Comparison of ENCODE assay signal across 34 cellular contexts in the genomic region with DNA sequence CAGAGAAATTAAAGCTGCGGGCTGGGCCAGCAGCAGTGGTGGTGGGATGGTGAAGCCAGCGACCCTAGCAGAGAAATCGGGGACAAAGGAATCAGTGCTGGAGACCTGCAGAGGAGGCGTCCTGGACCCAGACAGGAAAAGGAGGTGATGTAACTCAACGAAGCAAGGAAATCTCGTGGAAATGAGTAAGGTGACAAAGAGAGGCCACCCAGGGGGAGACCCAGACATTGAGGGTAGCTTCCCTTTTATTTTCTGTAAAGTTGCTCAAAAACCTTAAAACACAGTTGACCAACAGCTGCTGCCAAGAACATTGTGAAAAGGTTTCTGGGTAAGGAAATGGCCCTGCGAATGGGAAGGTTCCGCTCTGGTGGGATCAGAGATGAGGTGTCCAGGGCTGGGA. TPM values are rescaled to one million over a fixed set of nuclear protein-coding genes. Genes with fewer than 3 reads are reported as not detected.
DNase-seq lines count a peak whose midpoint lies in the region; ATAC-seq, FAIRE-seq and TF ChIP-seq lines count a peak whose summit lies in the region.
"Had no signal": no experiment of that assay in that cellular context is flagged by ENCODE, and none has a peak within 500 bp of the region (broad histone marks: within the 10 kb centered on the region; RNA-seq: fewer than 3 reads in every experiment).

No MANE protein-coding gene starts in this region.

- H3K9me3 ChIP-seq in heart left ventricle: no peaks in the 10 kb centered on the region
- no peaks in the 10 kb centered on the region for H3K9me3 ChIP-seq in H1 (ENCODE audit: insufficient read depth in 2 of 2, low read depth in 1 of 2, low read length in 1 of 2)
- H3K9me3 ChIP-seq in upper lobe of right lung: no peaks in the 10 kb centered on the region
- H3K9me3 ChIP-seq: esophagus muscularis mucosa, heart right ventricle, pancreas, tibial artery had no signal

- H2BK5ac ChIP-seq in H1 (ENCODE audit: low read depth, low read length): no peak overlapping the region

- no peak for FAIRE-seq in H1 (lab: Jason Lieb, UNC)
- FAIRE-seq: HTR-8/SVneo, pancreas, small intestine had no signal

- TF ChIP-seq CTCF in heart left ventricle (IDR thresholded peaks at IDR 0.05) (no peak), H1 (IDR thresholded peaks at IDR 0.05; ENCODE audit: control extremely low read depth in 1 of 3, insufficient read depth in 1 of 3, low read depth in 1 of 3, low read length in 3 of 3) (no peak), upper lobe of right lung (IDR thresholded peaks at IDR 0.05) (no peak)

- H4K20me1 ChIP-seq in H1 (replicated peaks in 1 of 2; ENCODE audit: control insufficient read depth in 1 of 2, insufficient read depth in 2 of 2, low read length in 2 of 2): peaks cover 0 to 1% of the 10 kb centered on the region in 2 experiments

- H3K27ac ChIP-seq in heart left ventricle (no peak overlapping the region), H1 (ENCODE audit: low read depth, low read length) (no peak overlapping the region), upper lobe of right lung (peak overlapping the region; percentile 79)
- H3K27ac ChIP-seq: esophagus muscularis mucosa, foreskin keratinocyte, pancreas, SK-N-MC, tibial artery, VCaP had no signal

- no peaks in the 10 kb centered on the region for H3K79me1 ChIP-seq in H1 (ENCODE audit: low read depth, low read length)

- TF ChIP-seq POLR2A in heart left ventricle (IDR thresholded peaks at IDR 0.05): no peak
- TF ChIP-seq POLR2A in H1 (IDR thresholded peaks at IDR 0.05; ENCODE audit: control extremely low read depth in 1 of 2, low read depth in 2 of 2, low read length in 2 of 2): no peak

- H3K9ac ChIP-seq in H1 (replicated peaks in 1 of 4; ENCODE audit: extremely low read depth in 1 of 4, low read depth in 3 of 4, low read length in 3 of 4): no peak overlapping the region

- H3K4me1 ChIP-seq in heart left ventricle: peaks cover 0 to 33% (median 0%) of the 10 kb centered on the region in 12 donors
- H3K4me1 ChIP-seq in H1 (replicated peaks in 1 of 4; ENCODE audit: control insufficient read depth in 3 of 4, insufficient read depth in 4 of 4, low read length in 3 of 4): peaks cover 0 to 2% (median 0%) of the 10 kb centered on the region in 4 experiments; a peak in 4 of 7 replicates
- H3K4me1 ChIP-seq in upper lobe of right lung: peaks cover 11% of the 10 kb centered on the region
- H3K4me1 ChIP-seq: foreskin keratinocyte, tibial artery had no signal

- TF ChIP-seq RAD21 in H1 (IDR thresholded peaks at IDR 0.05 in 1 of 2, conservative IDR thresholded peaks at IDR 0.05 in 1 of 2; ENCODE audit: low read depth in 2 of 2, low read length in 2 of 2): no peak

- no peak overlapping the region for H4K5ac ChIP-seq in H1 (ENCODE audit: insufficient read length, low read depth, low read length)

- H2BK120ac ChIP-seq in H1 (replicated peaks; ENCODE audit: low read depth, low read length): no peak overlapping the region

- peak overlapping the region; percentile 79; the same call in 1 of the 2 replicates for H4K8ac ChIP-seq in H1 (ENCODE audit: extremely low read depth, insufficient read depth, low read length)

- intact Hi-C loops in Right ventricle myocardium inferior (cut with DNase I) (no loop called here), heart left ventricle (cut with DNase I) (loop anchor here in 3 of 10 donors (10.0 kb wide), 3 partner anchors 139 to 249 kb away; a partner anchor contains a TSS), upper lobe of right lung (cut with DNase I) (no loop called here)

- no peak overlapping the region for H2BK12ac ChIP-seq in H1 (ENCODE audit: low read depth, low read length)

- CTCF ChIA-PET in H1 (lab: Charles Lee; ENCODE audit: partially characterized antibody): interaction anchor here (0.7 to 2.7 kb wide), 5 partner anchors 11 to 139 kb away, joined by 4 to 10 read pairs (median 7); a partner anchor contains a TSS

- no peak overlapping the region for H4K91ac ChIP-seq in H1 (replicated peaks; ENCODE audit: insufficient read length, low read length)

- H3K79me2 ChIP-seq in H1 (ENCODE audit: control insufficient read depth in 1 of 2, insufficient read depth in 2 of 2, low read length in 2 of 2): no peaks in the 10 kb centered on the region

- no peak overlapping the region for H2AK5ac ChIP-seq in H1 (ENCODE audit: low read depth, low read length)

- DNase-seq in Right ventricle myocardium inferior (ENCODE audit: missing footprints) (peak; percentile 11), heart left ventricle (no peak), SIG-M5 treated with dmso at 0.1 percent for 504 hours (lab: John Stamatoyannopoulos, UW; ENCODE audit: unreplicated experiment) (peak; percentile 93), H1 (ENCODE audit: low read depth in 1 of 2, low spot score in 2 of 2) (no peak), upper lobe of right lung (no peak)
- DNase-seq in activated CD4-positive, alpha-beta T cell treated with anti-CD3 and anti-CD28 coated beads for 1 hour: no peak
- DNase-seq: 8988T; activated CD4-positive, alpha-beta T cell treated with anti-CD3 and anti-CD28 coated beads for 48 hours; activated CD8-positive, alpha-beta memory T cell treated with anti-CD3 and anti-CD28 coated beads, Interleukin-2, amount 10 ng/mL, durations not matched to agents 7 days and 5 days; activated naive CD4-positive, alpha-beta T cell treated with anti-CD3 and anti-CD28 coated beads for 36 hours; activated T-cell treated with anti-CD3 and anti-CD28 coated beads, Interleukin-2, amount 50 U/mL, for 72 hours; DMS153; effector memory CD4-positive, alpha-beta T cell; foreskin keratinocyte; HCEC 1CT; heart right ventricle; KBM-7; natural killer cell; NCI-H1694; NCI-H524 treated with DMSO at 0.1 percent for 48 hours; NK-92 treated with Interleukin-12 subunit alpha and Interleukin-12 subunit beta, amount 100 ng/mL, for 24 hours; pancreas; small intestine; stimulated activated CD4-positive, alpha-beta T cell treated with anti-CD3 and anti-CD28 coated beads, Interleukin-1b, Interleukin-23, amount 100 ng/mL, for 48 hours; stimulated activated CD8-positive, alpha-beta memory T cell treated with anti-CD3 and anti-CD28 coated beads, Interleukin-4, amount 100 ng/mL, for 48 hours; tibial artery had no signal

- no peak overlapping the region for H3K14ac ChIP-seq in H1 (ENCODE audit: insufficient read length)

- H3K18ac ChIP-seq in H1 (ENCODE audit: extremely low read depth, low read length): no peak overlapping the region

- H3K23me2 ChIP-seq in H1 (ENCODE audit: low read depth, low read length): 0 out of 2 replicates have a peak, but pooled peaks cover 2% of the 10 kb centered on the region

- no peak overlapping the region for H2BK20ac ChIP-seq in H1 (ENCODE audit: low read length)

- no peak overlapping the region for H3K4me3 ChIP-seq in heart left ventricle
- no peak overlapping the region for H3K4me3 ChIP-seq in H1 (ENCODE audit: extremely low read depth in 1 of 4, insufficient read depth in 2 of 4, low read depth in 3 of 4, low read length in 4 of 4)
- no peak overlapping the region for H3K4me3 ChIP-seq in upper lobe of right lung
- H3K4me3 ChIP-seq: esophagus muscularis mucosa, heart right ventricle, pancreas, SK-N-MC, tibial artery had no signal

- ATAC-seq in Right ventricle myocardium inferior (no peak), heart left ventricle (no peak), upper lobe of right lung (peak; percentile 49), HG03439 (IDR thresholded peaks at IDR 0.05; ENCODE audit: unreplicated experiment) (no peak), GM21390 (IDR thresholded peaks at IDR 0.05; ENCODE audit: unreplicated experiment) (no peak)
- ATAC-seq: activated CD8-positive, alpha-beta memory T cell treated with anti-CD3 and anti-CD28 coated beads, Interleukin-2, amount 10 ng/mL, durations not matched to agents 7 days and 5 days; activated T-cell treated with anti-CD3 and anti-CD28 coated beads, Interleukin-2, amount 50 U/mL, for 72 hours; foreskin keratinocyte; heart right ventricle; natural killer cell; pancreas had no signal

- no peak overlapping the region for H3K4ac ChIP-seq in H1 (replicated peaks; ENCODE audit: insufficient read length, low read depth, low read length)

- H3K23ac ChIP-seq in H1 (ENCODE audit: insufficient read length): no peak overlapping the region

- H3K56ac ChIP-seq in H1 (replicated peaks; ENCODE audit: insufficient read length, low read depth, low read length): no peak overlapping the region

- no peak for TF ChIP-seq EP300 in H1 (IDR thresholded peaks at IDR 0.05; ENCODE audit: borderline replicate concordance in 1 of 2, low read depth in 2 of 2, low read length in 2 of 2)

- 54 to 61% (median 58%) methylated on average over 8 of the region's 8 CpGs for WGBS in heart left ventricle, 4 donors
- WGBS in H1 (ENCODE audit: extremely low coverage in 1 of 2, insufficient coverage in 1 of 2, insufficient read length in 1 of 2, insufficient replicate concordance in 2 of 2, low coverage in 1 of 2, low lambda C conversion rate in 2 of 2, missing lambda C conversion rate in 1 of 2), 2 experiments: 84% methylated on average over 8 of the region's 8 CpGs; no CpG with 5 or more reads in 1 of the 2 experiments

- peaks cover 0 to 6% (median 0%) of the 10 kb centered on the region in 9 donors for H3K27me3 ChIP-seq in heart left ventricle
- H3K27me3 ChIP-seq in H1 (replicated peaks in 1 of 4; ENCODE audit: control insufficient read depth in 3 of 4, extremely low read depth in 1 of 4, insufficient read depth in 3 of 4, low read length in 3 of 4): peaks cover 2 to 15% (median 6%) of the 10 kb centered on the region in 4 experiments
- H3K27me3 ChIP-seq in upper lobe of right lung: no peaks in the 10 kb centered on the region
- H3K27me3 ChIP-seq: pancreas had no signal

- no peak overlapping the region for H2BK15ac ChIP-seq in H1 (ENCODE audit: low read length)

- H3K4me2 ChIP-seq in H1 (ENCODE audit: insufficient read depth in 1 of 2, low read depth in 2 of 2, low read length in 2 of 2): no peak overlapping the region

- no peak overlapping the region for H2AFZ ChIP-seq in H1 (ENCODE audit: low read length)

- H3K36me3 ChIP-seq in heart left ventricle (no peaks in the 10 kb centered on the region), H1 (ENCODE audit: control insufficient read depth in 2 of 4, insufficient read depth in 4 of 4, low read length in 3 of 4) (no peaks in the 10 kb centered on the region), upper lobe of right lung (no peaks in the 10 kb centered on the region)
- H3K36me3 ChIP-seq: esophagus muscularis mucosa, heart right ventricle, pancreas, tibial artery had no signal

- POLR2A ChIA-PET in H1 (lab: Charles Lee; ENCODE audit: partially characterized antibody): interaction anchor here (1.0 kb wide), 2 partner anchors 10 to 22 kb away, joined by 3 read pairs; no protein-coding TSS in a partner anchor

RNA-seq across cellular contexts. Expression of a gene that starts 13.3 kb away (rescaled TPM):
- 1.2 TPM for total RNA-seq in Right ventricle myocardium inferior
- 1 to 10 TPM in 1 of 9 donors, not detected in 8; 2.6 TPM for total RNA-seq in heart left ventricle
- polyA plus RNA-seq in heart left ventricle: 1 to 10 TPM; 4.8 to 9.2 TPM
- not detected in 2 replicates for total RNA-seq in H1 (2021; fragmentation: NEBNext Ultra II Directional; extraction: Animal tissue kit (Norgen Biotek cat#: 25700))
- not detected in 2 replicates for polyA plus RNA-seq in H1 (2011; rRNA removed)
- not detected for polyA plus RNA-seq in H1 (2011; cell fraction: cytosol; rRNA removed)
- not detected for polyA plus RNA-seq in H1 (2011; cell fraction: nucleus; rRNA removed)
- polyA plus RNA-seq in H1 (2012, experiment 1 of 2): not detected in 4 replicates
- not detected for polyA plus RNA-seq in H1 (2012, experiment 2 of 2)
- polyA plus RNA-seq in H1 (2013, experiment 1 of 2): not detected
- polyA plus RNA-seq in H1 (2013, experiment 2 of 2): not detected
- polyA minus RNA-seq in H1 (2011; rRNA and poly(A)+ RNA removed): not detected in 2 replicates
- not detected for polyA minus RNA-seq in H1 (2011; cell fraction: cytosol; rRNA and poly(A)+ RNA removed)
- not detected for polyA minus RNA-seq in H1 (2011; cell fraction: nucleus; rRNA and poly(A)+ RNA removed)
- 12.5 TPM for total RNA-seq in upper lobe of right lung
- total RNA-seq: activated CD8-positive, alpha-beta memory T cell treated with anti-CD3 and anti-CD28 coated beads, Interleukin-2, amount 10 ng/mL, durations not matched to agents 7 days and 5 days; activated naive CD4-positive, alpha-beta T cell treated with anti-CD3 and anti-CD28 coated beads for 36 hours; activated T-cell treated with anti-CD3 and anti-CD28 coated beads, Interleukin-2, amount 50 U/mL, for 72 hours; foreskin keratinocyte; lower leg skin; pancreas had no signal
- polyA plus RNA-seq: foreskin keratinocyte had no signal

RNA-seq across cellular contexts. Expression of a gene that starts 18.7 kb away (rescaled TPM):
- total RNA-seq in Right ventricle myocardium inferior (8.4 TPM), heart left ventricle (10 to 100 TPM in 2 of 9 donors, 1 to 10 TPM in 7; 1.2 to 46.7 (median 4.7) TPM), upper lobe of right lung (162 TPM)
- polyA plus RNA-seq in heart left ventricle (1 to 10 TPM; 4.2 to 6.7 TPM), H1 (2011; rRNA removed) (53.8 and 82.7 TPM in 2 replicates)
- 51.5 and 52.9 TPM in 2 replicates for total RNA-seq in H1 (2021; fragmentation: NEBNext Ultra II Directional; extraction: Animal tissue kit (Norgen Biotek cat#: 25700))
- 74.0 TPM for polyA plus RNA-seq in H1 (2011; cell fraction: cytosol; rRNA removed)
- polyA plus RNA-seq in H1 (2011; cell fraction: nucleus; rRNA removed): 172 TPM
- 66.0 to 89.4 TPM (median 79.0 TPM) in 4 replicates for polyA plus RNA-seq in H1 (2012, experiment 1 of 2)
- polyA plus RNA-seq in H1 (2012, experiment 2 of 2): 56.2 TPM
- polyA plus RNA-seq in H1 (2013, experiment 1 of 2): 30.5 TPM
- polyA plus RNA-seq in H1 (2013, experiment 2 of 2): 28.4 TPM
- polyA minus RNA-seq in H1 (2011; rRNA and poly(A)+ RNA removed): 91.9 and 150 TPM in 2 replicates
- polyA minus RNA-seq in H1 (2011; cell fraction: cytosol; rRNA and poly(A)+ RNA removed): 61.6 TPM
- polyA minus RNA-seq in H1 (2011; cell fraction: nucleus; rRNA and poly(A)+ RNA removed): 100 TPM

RNA-seq across cellular contexts. Expression of a gene that starts 21.3 kb away (rescaled TPM):
- total RNA-seq in Right ventricle myocardium inferior: 1.1 TPM
- total RNA-seq in heart left ventricle: 1 to 10 TPM in 1 of 9 donors, under 1 TPM in 5, not detected in 3; 0.16 to 1.4 (median 0.54) TPM
- 1 to 10 TPM in 1 of 2 donors, under 1 TPM in 1; 0.34 to 1.1 TPM for polyA plus RNA-seq in heart left ventricle
- total RNA-seq in H1 (2021; fragmentation: NEBNext Ultra II Directional; extraction: Animal tissue kit (Norgen Biotek cat#: 25700)): not detected in 2 replicates
- polyA plus RNA-seq in H1 (2011; rRNA removed): 0.13 TPM in 1 of 2 replicates, not detected in the other
- polyA plus RNA-seq in H1 (2011; cell fraction: cytosol; rRNA removed): 0.08 TPM
- polyA plus RNA-seq in H1 (2011; cell fraction: nucleus; rRNA removed): 0.10 TPM
- not detected in 4 replicates for polyA plus RNA-seq in H1 (2012, experiment 1 of 2)
- not detected for polyA plus RNA-seq in H1 (2012, experiment 2 of 2)
- not detected for polyA plus RNA-seq in H1 (2013, experiment 1 of 2)
- not detected for polyA plus RNA-seq in H1 (2013, experiment 2 of 2)
- polyA minus RNA-seq in H1 (2011; rRNA and poly(A)+ RNA removed): not detected in 2 replicates
- polyA minus RNA-seq in H1 (2011; cell fraction: cytosol; rRNA and poly(A)+ RNA removed): not detected
- not detected for polyA minus RNA-seq in H1 (2011; cell fraction: nucleus; rRNA and poly(A)+ RNA removed)
- 97.9 TPM for total RNA-seq in upper lobe of right lung
- total RNA-seq: activated CD8-positive, alpha-beta memory T cell treated with anti-CD3 and anti-CD28 coated beads, Interleukin-2, amount 10 ng/mL, durations not matched to agents 7 days and 5 days; activated naive CD4-positive, alpha-beta T cell treated with anti-CD3 and anti-CD28 coated beads for 36 hours; activated T-cell treated with anti-CD3 and anti-CD28 coated beads, Interleukin-2, amount 50 U/mL, for 72 hours; foreskin keratinocyte; kidney epithelial cell; lower leg skin had no signal
- polyA plus RNA-seq: foreskin keratinocyte had no signal

RNA-seq across cellular contexts. Expression of a gene that starts 22.1 kb away (rescaled TPM):
- 6.6 TPM for total RNA-seq in Right ventricle myocardium inferior
- total RNA-seq in heart left ventricle: 1 to 10 TPM in 7 of 9 donors, under 1 TPM in 2; 0.54 to 3.0 (median 1.3) TPM
- under 1 TPM; 0.62 to 0.65 TPM for polyA plus RNA-seq in heart left ventricle
- not detected in 2 replicates for total RNA-seq in H1 (2021; fragmentation: NEBNext Ultra II Directional; extraction: Animal tissue kit (Norgen Biotek cat#: 25700))
- 0.49 TPM in 1 of 2 replicates, not detected in the other for polyA plus RNA-seq in H1 (2011; rRNA removed)
- polyA plus RNA-seq in H1 (2011; cell fraction: cytosol; rRNA removed): 0.19 TPM
- polyA plus RNA-seq in H1 (2011; cell fraction: nucleus; rRNA removed): 0.66 TPM
- 0.36 to 0.39 TPM in 2 of 4 replicates, not detected in the others for polyA plus RNA-seq in H1 (2012, experiment 1 of 2)
- not detected for polyA plus RNA-seq in H1 (2012, experiment 2 of 2)
- 0.67 TPM for polyA plus RNA-seq in H1 (2013, experiment 1 of 2)
- polyA plus RNA-seq in H1 (2013, experiment 2 of 2): 0.42 TPM
- polyA minus RNA-seq in H1 (2011; rRNA and poly(A)+ RNA removed): not detected in 2 replicates
- polyA minus RNA-seq in H1 (2011; cell fraction: cytosol; rRNA and poly(A)+ RNA removed): not detected
- polyA minus RNA-seq in H1 (2011; cell fraction: nucleus; rRNA and poly(A)+ RNA removed): not detected
- total RNA-seq in upper lobe of right lung: 3.5 TPM
- total RNA-seq: esophagus muscularis mucosa, kidney epithelial cell had no signal
- polyA plus RNA-seq: foreskin keratinocyte had no signal

RNA-seq across cellular contexts. Expression of a gene that starts 25.1 kb away (rescaled TPM):
- total RNA-seq in Right ventricle myocardium inferior (139 TPM), heart left ventricle (100 to 1,000 TPM in 4 of 9 donors, 10 to 100 TPM in 5; 65.9 to 124 (median 96.9) TPM), upper lobe of right lung (83.9 TPM)
- polyA plus RNA-seq in heart left ventricle (100 to 1,000 TPM in 1 of 2 donors, 10 to 100 TPM in 1; 60.1 to 170 TPM), H1 (2011; rRNA removed) (120 TPM in 2 replicates)
- total RNA-seq in H1 (2021; fragmentation: NEBNext Ultra II Directional; extraction: Animal tissue kit (Norgen Biotek cat#: 25700)): 99.7 and 109 TPM in 2 replicates
- polyA plus RNA-seq in H1 (2011; cell fraction: cytosol; rRNA removed): 100 TPM
- polyA plus RNA-seq in H1 (2011; cell fraction: nucleus; rRNA removed): 77.3 TPM
- 55.2 to 165 TPM (median 152 TPM) in 4 replicates for polyA plus RNA-seq in H1 (2012, experiment 1 of 2)
- 95.9 TPM for polyA plus RNA-seq in H1 (2012, experiment 2 of 2)
- 60.6 TPM for polyA plus RNA-seq in H1 (2013, experiment 1 of 2)
- 68.5 TPM for polyA plus RNA-seq in H1 (2013, experiment 2 of 2)
- polyA minus RNA-seq in H1 (2011; rRNA and poly(A)+ RNA removed): 42.8 and 56.6 TPM in 2 replicates
- 97.4 TPM for polyA minus RNA-seq in H1 (2011; cell fraction: cytosol; rRNA and poly(A)+ RNA removed)
- polyA minus RNA-seq in H1 (2011; cell fraction: nucleus; rRNA and poly(A)+ RNA removed): 61.8 TPM

Comparison
In these comparisons a context has a peak if more than half of its experiments do, and no peak if none do; other contexts are left out.
1. DNase-seq: peak in Right ventricle myocardium inferior (single experiment) and SIG-M5 treated with dmso at 0.1 percent for 504 hours (single experiment); none in heart left ventricle (0 of 5), H1 (0 of 2), upper lobe of right lung (single experiment) and activated CD4-positive, alpha-beta T cell treated with anti-CD3 and anti-CD28 coated beads for 1 hour (single experiment).
2. RNA of a gene that starts 21.3 kb away (total RNA-seq): 97.9 TPM in upper lobe of right lung (single experiment); 1.1 TPM in Right ventricle myocardium inferior (single experiment), 0.16 to 1.4 TPM in heart left ventricle and not detected in H1; every median in the first group is over 10 times any median in the second.